Comparison of ENCODE assay signal across 9 cellular contexts in the genomic region with DNA sequence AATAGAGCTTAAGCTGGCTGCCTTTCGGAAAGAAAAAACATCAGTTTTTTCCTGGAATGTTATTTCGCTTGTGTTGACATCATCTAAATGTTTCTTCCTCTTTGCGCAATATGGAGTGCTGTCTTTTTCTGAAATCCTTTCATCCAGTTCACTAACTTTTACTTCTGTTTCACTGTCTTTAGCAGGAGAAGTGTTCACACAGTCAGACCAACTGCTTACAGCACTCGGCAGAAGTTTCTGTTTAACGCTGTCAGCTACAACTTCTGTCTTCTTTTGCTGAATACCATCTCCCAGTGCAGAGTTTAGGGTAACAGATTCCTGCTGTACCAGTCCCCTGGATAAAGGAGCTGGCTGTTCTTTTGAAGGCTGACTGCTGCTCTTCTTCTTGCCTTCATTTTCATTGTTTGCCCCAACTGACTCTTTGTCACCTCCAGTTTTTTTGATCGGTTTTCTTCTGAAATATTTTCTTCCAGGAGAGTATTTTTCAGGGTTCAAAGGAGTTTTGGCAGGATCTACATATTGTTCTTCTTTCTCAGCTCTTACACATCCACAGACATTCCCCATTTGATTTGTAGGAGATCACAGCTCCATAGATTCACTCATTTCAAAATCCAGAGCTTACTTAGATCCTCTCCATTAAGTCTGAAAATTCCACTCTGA. TPM values are rescaled to one million over a fixed set of nuclear protein-coding genes. Genes with fewer than 3 reads are reported as not detected.
DNase-seq lines count a peak whose midpoint lies in the region; ATAC-seq and TF ChIP-seq lines count a peak whose summit lies in the region.
"Had no signal": no experiment of that assay in that cellular context is flagged by ENCODE, and none has a peak within 500 bp of the region (broad histone marks: within the 10 kb centered on the region; RNA-seq: fewer than 3 reads in every experiment).

No MANE protein-coding gene starts in this region.

- TF ChIP-seq EP300 in upper lobe of left lung (IDR thresholded peaks at IDR 0.05): no peak

- no peak for ATAC-seq in lung (ENCODE audit: insufficient read depth, low FRiP score)
- ATAC-seq in upper lobe of left lung (ENCODE audit: low FRiP score in 2 of 2): peak in 1 of 2 donors; percentile 78

- H3K36me3 ChIP-seq in lung (ENCODE audit: control insufficient read depth in 2 of 2, insufficient read depth in 2 of 2, low read length in 2 of 2): peaks cover 0 to 5% of the 10 kb centered on the region in 2 donors
- H3K36me3 ChIP-seq in upper lobe of left lung: no peaks in the 10 kb centered on the region

- no peak overlapping the region for H3K4me3 Mint-ChIP-seq in activated T-helper 2 cell treated with anti-CD3 and anti-CD28 coated beads, Interferon-gamma antibody, Interleukin-2, Interleukin-4, amounts not matched to agents 10 μg/mL and 5 μg/mL and 100 μg/mL, durations not matched to agents 14 hours and 24 hours and 36 hours (ENCODE audit: low read depth)
- H3K4me3 Mint-ChIP-seq: B cell had no signal

- TF ChIP-seq CTCF in lung (IDR thresholded peaks at IDR 0.05; ENCODE audit: control extremely low read depth, extremely low read depth): no peak
- no peak for TF ChIP-seq CTCF in upper lobe of left lung (IDR thresholded peaks at IDR 0.05)

- H3K27ac Mint-ChIP-seq in activated T-helper 2 cell treated with anti-CD3 and anti-CD28 coated beads, Interferon-gamma antibody, Interleukin-2, Interleukin-4, amounts not matched to agents 10 μg/mL and 5 μg/mL and 100 μg/mL, durations not matched to agents 14 hours and 24 hours and 36 hours: no peak overlapping the region
- H3K27ac Mint-ChIP-seq: B cell had no signal

- H3K27me3 Mint-ChIP-seq in activated T-helper 2 cell treated with anti-CD3 and anti-CD28 coated beads, Interferon-gamma antibody, Interleukin-2, Interleukin-4, amounts not matched to agents 10 μg/mL and 5 μg/mL and 100 μg/mL, durations not matched to agents 14 hours and 24 hours and 36 hours (ENCODE audit: low read depth): no peaks in the 10 kb centered on the region

- no peaks in the 10 kb centered on the region for H3K9me3 Mint-ChIP-seq in activated T-helper 2 cell treated with anti-CD3 and anti-CD28 coated beads, Interferon-gamma antibody, Interleukin-2, Interleukin-4, amounts not matched to agents 10 μg/mL and 5 μg/mL and 100 μg/mL, durations not matched to agents 14 hours and 24 hours and 36 hours

- DNase-seq in NCI-H82 (lab: John Stamatoyannopoulos, UW) (peak; percentile 73), NCI-H82 treated with DMSO at 0.1 percent for 48 hours (lab: John Stamatoyannopoulos, UW; ENCODE audit: unreplicated experiment) (no peak), lung (ENCODE audit: low spot score) (no peak), upper lobe of left lung (no peak), Kasumi-1 (lab: John Stamatoyannopoulos, UW) (no peak), activated gamma-delta T cell (lab: John Stamatoyannopoulos, UW) (no peak)
- DNase-seq in activated T-helper 2 cell treated with anti-CD3 and anti-CD28 coated beads, Interferon-gamma antibody, Interleukin-2, Interleukin-4, amounts not matched to agents 10 μg/mL and 5 μg/mL and 100 μg/mL, durations not matched to agents 14 hours and 24 hours and 36 hours (ENCODE audit: low spot score): no peak

- H3K27ac ChIP-seq in cingulate gyrus (ENCODE audit: low read depth, low read length) (peak overlapping the region; percentile 82), lung (ENCODE audit: low read depth in 1 of 2, low read length in 1 of 2) (peak overlapping the region; percentile 79 to 96), upper lobe of left lung (peak overlapping the region; percentile 57 to 76 (median 67))

- intact Hi-C loops in activated T-helper 2 cell treated with anti-CD3 and anti-CD28 coated beads, Interferon-gamma antibody, Interleukin-2, Interleukin-4, amounts not matched to agents 10 μg/mL and 5 μg/mL and 100 μg/mL, durations not matched to agents 14 hours and 24 hours and 36 hours (cut with micrococcal nuclease): no loop called here

- H3K4me1 Mint-ChIP-seq in activated T-helper 2 cell treated with anti-CD3 and anti-CD28 coated beads, Interferon-gamma antibody, Interleukin-2, Interleukin-4, amounts not matched to agents 10 μg/mL and 5 μg/mL and 100 μg/mL, durations not matched to agents 14 hours and 24 hours and 36 hours (ENCODE audit: low read depth): no peaks in the 10 kb centered on the region
- H3K4me1 Mint-ChIP-seq: B cell had no signal

- H3K36me3 Mint-ChIP-seq in activated T-helper 2 cell treated with anti-CD3 and anti-CD28 coated beads, Interferon-gamma antibody, Interleukin-2, Interleukin-4, amounts not matched to agents 10 μg/mL and 5 μg/mL and 100 μg/mL, durations not matched to agents 14 hours and 24 hours and 36 hours (ENCODE audit: low read depth): no peaks in the 10 kb centered on the region

- H3K27me3 ChIP-seq in lung (ENCODE audit: control insufficient read depth, insufficient read depth) (no peaks in the 10 kb centered on the region), upper lobe of left lung (no peaks in the 10 kb centered on the region)

- H3K4me3 ChIP-seq in lung: no peak overlapping the region
- H3K4me3 ChIP-seq in upper lobe of left lung: peak overlapping the region in 3 of 4 donors; percentile 15 to 32 (median 31)

- H3K4me1 ChIP-seq in lung (ENCODE audit: control insufficient read depth in 2 of 2, insufficient read depth in 2 of 2, low read length in 2 of 2): peaks cover 0 to 5% of the 10 kb centered on the region in 2 donors
- peaks cover 0 to 9% (median 5%) of the 10 kb centered on the region in 4 donors for H3K4me1 ChIP-seq in upper lobe of left lung

- 41 to 53% methylated on average over 6 of the region's 6 CpGs for WGBS in lung, 2 donors
- 62 to 64% methylated on average over 6 of the region's 6 CpGs for WGBS in upper lobe of left lung, 2 donors

- H3K9me3 ChIP-seq in lung (ENCODE audit: control insufficient read depth in 2 of 2, insufficient read depth in 1 of 2, low read length in 1 of 2) (no peaks in the 10 kb centered on the region), upper lobe of left lung (no peaks in the 10 kb centered on the region)

- peak in 1 of 4 donors; percentile 33 for TF ChIP-seq POLR2A in upper lobe of left lung (IDR thresholded peaks at IDR 0.05)

RNA-seq across cellular contexts. Expression of gene DST, which starts 50.0 kb away (rescaled TPM):
- total RNA-seq in lung (100 to 1,000 TPM; 340 to 835 TPM), upper lobe of left lung (100 to 1,000 TPM; 241 to 477 (median 341) TPM)
- 10 to 100 TPM; 40.7 to 62.6 TPM for polyA plus RNA-seq in lung
- 7.2 and 11.8 TPM in 2 replicates for total RNA-seq in activated T-helper 2 cell treated with anti-CD3 and anti-CD28 coated beads, Interferon-gamma antibody, Interleukin-2, Interleukin-4, amounts not matched to agents 10 μg/mL and 5 μg/mL and 100 μg/mL, durations not matched to agents 14 hours and 24 hours and 36 hours

Comparison
In these comparisons a context has a peak if more than half of its experiments do, and no peak if none do; other contexts are left out.
1. RNA of gene DST, which starts 50.0 kb away (total RNA-seq): 340 to 835 TPM in lung and 241 to 477 TPM in upper lobe of left lung; 7.2 to 11.8 TPM in activated T-helper 2 cell treated with anti-CD3 and anti-CD28 coated beads, Interferon-gamma antibody, Interleukin-2, Interleukin-4, amounts not matched to agents 10 μg/mL and 5 μg/mL and 100 μg/mL, durations not matched to agents 14 hours and 24 hours and 36 hours; every median in the first group is over 10 times any median in the second.
2. Peak in every context shown above with its lines, with median percentiles within 50 percentile points of each other: H3K27ac ChIP-seq.